Comparison of ENCODE assay signal across 8 cellular contexts in the genomic region with DNA sequence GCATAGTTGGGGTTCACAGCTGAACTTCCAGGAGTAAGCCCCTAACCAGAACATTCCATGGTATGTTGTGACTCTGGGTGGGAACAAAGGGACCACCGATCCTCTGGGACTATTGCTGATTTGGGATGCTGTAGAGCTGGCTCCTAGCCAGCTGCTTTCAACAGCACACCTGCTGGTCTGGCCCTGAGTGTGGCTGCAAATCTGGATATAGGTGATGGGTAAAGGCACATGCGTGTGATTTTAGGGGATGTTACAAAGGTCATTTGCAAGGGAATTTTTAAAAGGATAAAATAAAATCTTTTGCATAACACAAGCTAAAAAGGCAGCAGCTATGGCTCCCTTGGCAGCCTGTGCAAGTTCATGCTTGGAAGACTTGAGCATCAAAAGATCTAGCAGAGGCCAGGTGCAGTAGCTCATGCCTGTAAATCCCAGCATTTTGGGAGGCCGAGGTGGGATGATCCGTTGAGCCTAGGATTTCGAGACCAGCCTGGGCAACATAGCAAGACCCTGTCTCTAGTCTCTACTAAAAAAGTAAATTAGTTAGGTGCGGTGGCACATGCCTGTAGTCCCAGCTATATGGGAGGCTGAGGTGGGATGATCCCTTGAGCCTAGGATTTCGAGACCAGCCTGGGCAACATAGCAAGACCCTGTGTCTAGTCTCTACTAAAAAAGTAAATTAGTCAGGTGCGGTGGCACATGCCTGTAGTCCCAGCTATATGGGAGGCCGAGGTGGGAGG. TPM values are rescaled to one million over a fixed set of nuclear protein-coding genes. Genes with fewer than 3 reads are reported as not detected.
A peak's percentile ranks its signal among the peaks of the same experiment; 100 is the strongest.
DNase-seq lines count a peak whose midpoint lies in the region; ATAC-seq and TF ChIP-seq lines count a peak whose summit lies in the region.

No MANE protein-coding gene starts in this region.

- H3K27ac ChIP-seq in HEK293 (ENCODE audit: extremely low read depth, low read depth, low read length) = no peak overlapping the region
- H3K27ac ChIP-seq in SU-DHL-6 (ENCODE audit: low read depth, low read length) = no peak overlapping the region
- H3K27ac ChIP-seq in layer of hippocampus (ENCODE audit: low read depth, low read length) = peak overlapping the region; percentile 62
- peak overlapping the region in 4 of 8 donors; percentile 28 to 87 (median 80) for H3K27ac ChIP-seq in spleen

- H3K4me3 Mint-ChIP-seq in activated T-cell treated with anti-CD3 and anti-CD28 coated beads, Interleukin-2, amount 50 U/mL, for 72 hours = peak overlapping the region in 1 of 2 donors; percentile 80

- H3K27me3 Mint-ChIP-seq in activated T-cell treated with anti-CD3 and anti-CD28 coated beads, Interleukin-2, amount 50 U/mL, for 72 hours (ENCODE audit: low read depth) = peaks cover 36% of the 10 kb centered on the region

- TF ChIP-seq POLR2A in spleen (IDR thresholded peaks at IDR 0.05) = no peak

- H4K20me1 ChIP-seq in SU-DHL-6 (ENCODE audit: low read depth, low read length) = no peaks in the 10 kb centered on the region

- H3K4me3 ChIP-seq in HEK293 (ENCODE audit: low read depth, low read length) = no peak overlapping the region
- H3K4me3 ChIP-seq in SU-DHL-6 (ENCODE audit: insufficient read depth, low read length, poor library complexity, severe bottlenecking) = no peak overlapping the region
- H3K4me3 ChIP-seq in spleen = peak overlapping the region in 5 of 8 donors; percentile 65 to 90 (median 71)

- ATAC-seq in HG03045 (IDR thresholded peaks at IDR 0.05; ENCODE audit: unreplicated experiment) = no peak
- ATAC-seq in activated T-cell treated with anti-CD3 and anti-CD28 coated beads, Interleukin-2, amount 50 U/mL, for 72 hours (replicated peaks in 1 of 2) = no peak

- H3K9me3 ChIP-seq in HEK293 (ENCODE audit: control insufficient read depth, insufficient read depth, low read depth, low read length) = no peaks in the 10 kb centered on the region
- H3K9me3 ChIP-seq in SU-DHL-6 (ENCODE audit: insufficient read depth, low read length) = no peaks in the 10 kb centered on the region
- no peaks in the 10 kb centered on the region for H3K9me3 ChIP-seq in spleen

- peaks cover 3 to 7% of the 10 kb centered on the region in 2 donors for H3K36me3 Mint-ChIP-seq in activated T-cell treated with anti-CD3 and anti-CD28 coated beads, Interleukin-2, amount 50 U/mL, for 72 hours (ENCODE audit: insufficient read depth in 2 of 2)

- H3K9ac ChIP-seq in SU-DHL-6 (ENCODE audit: low read length) = no peak overlapping the region

- intact Hi-C loops in spleen (cut with DNase I; ENCODE audit: low total_unique reads) = no loop called here

- POLR2A ChIA-PET in HEK293 (lab: Yijun Ruan, JAX) = interaction anchor here (1.4 to 2.0 kb wide), 2 partner anchors 32 to 83 kb away, joined by 4 read pairs; partner anchors contain the start of genes ACAD10 and BRAP

- peaks cover 9% of the 10 kb centered on the region for H3F3A ChIP-seq in SU-DHL-6 (ENCODE audit: insufficient read depth)

- 84 to 92% (median 90%) methylated on average over 9 of the region's 9 CpGs for WGBS in spleen, 5 donors

- peaks cover 31% of the 10 kb centered on the region for H3K4me1 Mint-ChIP-seq in activated T-cell treated with anti-CD3 and anti-CD28 coated beads, Interleukin-2, amount 50 U/mL, for 72 hours (ENCODE audit: low read depth)

- H3K36me3 ChIP-seq in HEK293 (ENCODE audit: control insufficient read depth in 2 of 2, insufficient read depth in 1 of 2, low read length in 2 of 2) = peaks cover 2 to 3% of the 10 kb centered on the region in 2 experiments; a peak in 2 of 3 replicates
- H3K36me3 ChIP-seq in SU-DHL-6 (ENCODE audit: low read length) = no peaks in the 10 kb centered on the region
- peaks cover 0 to 4% (median 0%) of the 10 kb centered on the region in 6 donors for H3K36me3 ChIP-seq in spleen

- H3K79me2 ChIP-seq in SU-DHL-6 (ENCODE audit: insufficient read depth, low read length) = no peaks in the 10 kb centered on the region

- no peaks in the 10 kb centered on the region for H3K27me3 ChIP-seq in SU-DHL-6 (ENCODE audit: low read length)
- H3K27me3 ChIP-seq in layer of hippocampus (ENCODE audit: control insufficient read depth, insufficient read depth, low read length) = no peaks in the 10 kb centered on the region
- peaks cover 0 to 12% (median 0%) of the 10 kb centered on the region in 7 donors for H3K27me3 ChIP-seq in spleen (replicated peaks in 1 of 7)

- DNase-seq in spleen (no peak), NCI-H187 treated with DMSO at 0.1 percent for 48 hours (lab: John Stamatoyannopoulos, UW) (no peak)
- DNase-seq in stimulated activated CD4-positive, alpha-beta T cell treated with anti-CD3 and anti-CD28 coated beads, Interleukin-15, amount 100 ng/mL, for 24 hours = no peak
- no peak for DNase-seq in activated T-cell treated with anti-CD3 and anti-CD28 coated beads, Interleukin-2, amount 50 U/mL, for 72 hours

- no peak overlapping the region for H3K27ac Mint-ChIP-seq in activated T-cell treated with anti-CD3 and anti-CD28 coated beads, Interleukin-2, amount 50 U/mL, for 72 hours

- H3K4me1 ChIP-seq in HEK293 (ENCODE audit: control insufficient read depth, insufficient read depth, low read length) (no peaks in the 10 kb centered on the region; the same call in 1 of the 2 replicates), spleen (peaks cover 9 to 95% (median 59%) of the 10 kb centered on the region in 6 donors)

- no peaks in the 10 kb centered on the region for H3K9me2 ChIP-seq in SU-DHL-6 (replicated peaks; ENCODE audit: insufficient read depth, low read length)

- H2AFZ ChIP-seq in SU-DHL-6 (ENCODE audit: low read depth, low read length, severe bottlenecking) = no peak overlapping the region

- TF ChIP-seq CTCF in HEK293 (tag by site-specific recombination; IDR thresholded peaks at IDR 0.05) = no peak
- no peak for TF ChIP-seq CTCF in SU-DHL-6 (IDR thresholded peaks at IDR 0.05; ENCODE audit: insufficient read depth, low read length, poor library complexity, severe bottlenecking)
- TF ChIP-seq CTCF in spleen (IDR thresholded peaks at IDR 0.05 in 8 of 11, conservative IDR thresholded peaks at IDR 0.05 in 3 of 11) = no peak

- H3K4me2 ChIP-seq in SU-DHL-6 (ENCODE audit: low read depth, low read length, poor library complexity, severe bottlenecking) = peak overlapping the region; percentile 81

- CTCF ChIA-PET in HEK293 (lab: Yijun Ruan, JAX) = interaction anchor here (0.6 to 1.5 kb wide), 2 partner anchors 45 to 47 kb away, joined by 3 to 4 read pairs; no protein-coding TSS in a partner anchor

- no peaks in the 10 kb centered on the region for H3K9me3 Mint-ChIP-seq in activated T-cell treated with anti-CD3 and anti-CD28 coated beads, Interleukin-2, amount 50 U/mL, for 72 hours

TF ChIP-seq in HEK293, 187 proteins besides CTCF, POLR2A, EP300 and RAD21:
- peak; percentile 95 for TF ChIP-seq ZNF121 (tag by site-specific recombination; IDR thresholded peaks at IDR 0.05)
- no peak for TF ChIP-seq ZNF311 (tag by site-specific recombination; IDR thresholded peaks at IDR 0.05; ENCODE audit: borderline replicate concordance)

RNA-seq across cellular contexts. Expression of gene ALDH2, which starts 1.6 kb away (rescaled TPM):
- 10 to 100 TPM; 47.0 to 78.9 (median 53.5) TPM for total RNA-seq in spleen
- 10 to 100 TPM; 30.8 to 33.4 (median 32.7) TPM for polyA plus RNA-seq in spleen
- 10 to 100 TPM; 21.1 to 28.0 TPM for total RNA-seq in activated T-cell treated with anti-CD3 and anti-CD28 coated beads, Interleukin-2, amount 50 U/mL, for 72 hours

Comparison
In these comparisons a context has a peak if more than half of its experiments do, and no peak if none do; other contexts are left out.
1. H3K4me3 ChIP-seq: peak in spleen (5 of 8); none in HEK293 (single experiment) and SU-DHL-6 (single experiment).